8 cellular contexts compared by ENCODE assay signal in the genomic region with DNA sequence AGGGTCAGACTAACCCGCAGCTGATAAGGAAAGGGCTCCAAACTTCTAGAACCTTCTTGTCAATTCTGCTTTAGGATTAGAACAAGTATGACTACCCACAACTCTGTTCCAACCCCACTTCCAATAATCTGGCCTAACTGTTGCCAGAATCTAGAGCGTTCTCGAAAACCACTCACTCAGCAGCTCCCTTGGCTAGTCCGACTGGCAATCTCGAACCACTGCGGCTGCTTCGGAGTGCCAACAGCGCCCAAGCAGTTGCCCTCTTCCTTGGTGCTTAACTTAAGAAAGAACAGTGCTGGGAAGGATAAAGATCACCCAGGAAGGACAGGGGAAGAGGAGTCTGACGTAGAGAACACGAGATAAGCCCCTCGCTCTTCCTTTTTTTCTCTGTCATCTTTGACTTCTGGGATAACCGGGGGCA.
A peak's percentile ranks its signal among the peaks of the same experiment; 100 is the strongest.
DNase-seq lines count a peak whose midpoint lies in the region; ATAC-seq lines count a peak whose summit lies in the region.

No MANE protein-coding gene starts in this region.

- H3K4me3 Mint-ChIP-seq in activated naive CD8-positive, alpha-beta T cell: peak overlapping the region; percentile 99

- H3K27ac ChIP-seq in BLaER1 treated with 17β-estradiol and CSF1 and Interleukin-3, amounts not matched to agents 10 nM and 100 nM: peak overlapping the region; percentile 94 to 100 (median 97)
- peak overlapping the region; percentile 99 for H3K27ac ChIP-seq in HUES6 (ENCODE audit: low read depth, low read length)
- H3K27ac ChIP-seq in iPS-18a (ENCODE audit: low read length): peak overlapping the region; percentile 83

- H3K36me3 ChIP-seq in BLaER1 treated with 17β-estradiol and CSF1 and Interleukin-3, amounts not matched to agents 10 nM and 100 nM: peaks cover 5 to 48% (median 40%) of the 10 kb centered on the region in 11 experiments; a peak in 20 of 22 replicates
- H3K36me3 ChIP-seq in HUES6 (ENCODE audit: control insufficient read depth, insufficient read depth, low read length) (peaks cover 6% of the 10 kb centered on the region), iPS-18a (ENCODE audit: control insufficient read depth, low read depth, low read length) (no peaks in the 10 kb centered on the region)

- no peaks in the 10 kb centered on the region for H3K27me3 Mint-ChIP-seq in activated naive CD8-positive, alpha-beta T cell

- H3K9ac ChIP-seq in BLaER1 treated with 17β-estradiol and CSF1 and Interleukin-3, amounts not matched to agents 10 nM and 100 nM: peak overlapping the region; percentile 93 to 100 (median 97)
- H3K9ac ChIP-seq in HUES6 (ENCODE audit: low read length): peak overlapping the region; percentile 100
- peak overlapping the region; percentile 95 for H3K9ac ChIP-seq in iPS-18a (ENCODE audit: low read length)

- peaks cover 63% of the 10 kb centered on the region for H3K4me1 Mint-ChIP-seq in activated naive CD8-positive, alpha-beta T cell (ENCODE audit: low read depth)

- H3K4me2 ChIP-seq in BLaER1 treated with 17β-estradiol and CSF1 and Interleukin-3, amounts not matched to agents 10 nM and 100 nM: peak overlapping the region; percentile 81 to 96 (median 89)

- H3K9me3 ChIP-seq in BLaER1 treated with 17β-estradiol and CSF1 and Interleukin-3, amounts not matched to agents 10 nM and 100 nM (replicated peaks in 1 of 11): peaks cover 0 to 4% (median 0%) of the 10 kb centered on the region in 11 experiments; a peak in 1 of 22 replicates
- H3K9me3 ChIP-seq in HUES6 (ENCODE audit: control insufficient read depth, insufficient read depth, low read depth, low read length) (no peaks in the 10 kb centered on the region), iPS-18a (ENCODE audit: control insufficient read depth, low read depth, low read length) (no peaks in the 10 kb centered on the region)

- peaks cover 38 to 74% (median 64%) of the 10 kb centered on the region in 10 experiments for H3K4me1 ChIP-seq in BLaER1 treated with 17β-estradiol and CSF1 and Interleukin-3, amounts not matched to agents 10 nM and 100 nM
- H3K4me1 ChIP-seq in HUES6 (ENCODE audit: control insufficient read depth, insufficient read depth, low read length): peaks cover 24% of the 10 kb centered on the region
- H3K4me1 ChIP-seq in iPS-18a (ENCODE audit: control insufficient read depth, low read depth, low read length): peaks cover 37% of the 10 kb centered on the region

- H4K20me1 ChIP-seq in BLaER1 treated with 17β-estradiol and CSF1 and Interleukin-3, amounts not matched to agents 10 nM and 100 nM: peaks cover 9 to 38% (median 37%) of the 10 kb centered on the region in 11 experiments; a peak in 19 of 22 replicates

- peak; percentile 40 for DNase-seq in stimulated activated CD8-positive, alpha-beta memory T cell treated with anti-CD3 and anti-CD28 coated beads, Interleukin-4, amount 100 ng/mL, for 48 hours
- DNase-seq in NCI-H2029 (lab: John Stamatoyannopoulos, UW): no peak

- no peaks in the 10 kb centered on the region for H3K36me3 Mint-ChIP-seq in activated naive CD8-positive, alpha-beta T cell

- no peaks in the 10 kb centered on the region for H3K9me3 Mint-ChIP-seq in activated naive CD8-positive, alpha-beta T cell (ENCODE audit: low read depth)

- H3K4me3 ChIP-seq in BLaER1 treated with 17β-estradiol and CSF1 and Interleukin-3, amounts not matched to agents 10 nM and 100 nM: peak overlapping the region; percentile 79 to 98 (median 90)
- H3K4me3 ChIP-seq in HUES6 (ENCODE audit: low read depth, low read length): peak overlapping the region; percentile 97
- peak overlapping the region; percentile 81 for H3K4me3 ChIP-seq in iPS-18a (ENCODE audit: low read length)

- ATAC-seq in GM18498 (IDR thresholded peaks at IDR 0.05; ENCODE audit: unreplicated experiment): no peak
- no peak for ATAC-seq in HG03565 (IDR thresholded peaks at IDR 0.05; ENCODE audit: unreplicated experiment)

- no peaks in the 10 kb centered on the region for H3K27me3 ChIP-seq in BLaER1 treated with 17β-estradiol and CSF1 and Interleukin-3, amounts not matched to agents 10 nM and 100 nM
- H3K27me3 ChIP-seq in HUES6 (ENCODE audit: control insufficient read depth, insufficient read depth, low read length): no peaks in the 10 kb centered on the region
- H3K27me3 ChIP-seq in iPS-18a (ENCODE audit: control insufficient read depth, insufficient read depth, low read length): no peaks in the 10 kb centered on the region

- peak overlapping the region; percentile 100 for H3K27ac Mint-ChIP-seq in activated naive CD8-positive, alpha-beta T cell
